ENCODE assay signal across 18 cellular contexts in the genomic region with DNA sequence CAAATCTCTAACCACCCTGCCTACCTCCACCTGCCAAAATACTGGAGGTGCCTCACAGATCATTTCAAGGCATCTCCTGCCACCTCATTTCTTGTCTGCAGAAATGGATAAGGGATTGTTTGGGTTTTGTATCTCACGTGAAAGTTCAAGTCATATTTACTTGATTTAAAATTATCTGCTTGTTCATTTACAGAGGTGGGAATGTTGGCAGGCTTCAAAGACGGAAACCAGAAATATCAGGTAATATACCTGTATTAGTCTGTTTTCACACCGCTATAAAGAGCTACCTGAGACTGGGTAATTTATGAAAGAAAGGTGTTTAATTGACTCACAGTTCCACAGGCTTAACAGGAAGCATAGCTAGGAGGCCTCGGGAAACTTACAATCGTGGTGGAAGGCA.
DNase-seq lines count a peak whose midpoint lies in the region; ATAC-seq and TF ChIP-seq lines count a peak whose summit lies in the region.
"Had no signal": no experiment of that assay in that cellular context is flagged by ENCODE, and none has a peak within 500 bp of the region (broad histone marks: within the 10 kb centered on the region; RNA-seq: fewer than 3 reads in every experiment).

No MANE protein-coding gene starts in this region.

- no peaks in the 10 kb centered on the region for H3K36me3 ChIP-seq in GM23338 (ENCODE audit: insufficient read depth)
- H3K36me3 ChIP-seq in smooth muscle cell (ENCODE audit: low read depth): no peaks in the 10 kb centered on the region
- H3K36me3 ChIP-seq: BE2C, BLaER1 had no signal

- WGBS in smooth muscle cell (ENCODE audit: low lambda C conversion rate): 83% methylated on average over 5 of the region's 5 CpGs

- peaks cover 4% of the 10 kb centered on the region for H3K9me2 ChIP-seq in GM23338 (ENCODE audit: insufficient read depth)

- H4K20me1 ChIP-seq in GM23338 (replicated peaks; ENCODE audit: insufficient read depth) (no peaks in the 10 kb centered on the region), smooth muscle cell (ENCODE audit: low read depth) (no peaks in the 10 kb centered on the region)
- H4K20me1 ChIP-seq: BLaER1 had no signal

- no peak overlapping the region for H3K9ac ChIP-seq in smooth muscle cell (ENCODE audit: low read depth)
- H3K9ac ChIP-seq: BLaER1 had no signal

- H3K4me2 ChIP-seq in GM23338 (no peak overlapping the region), smooth muscle cell (no peak overlapping the region)
- H3K4me2 ChIP-seq: BLaER1 had no signal

- H3K9me3 Mint-ChIP-seq in GM23338: no peaks in the 10 kb centered on the region
- H3K9me3 Mint-ChIP-seq in neural crest cell: peaks cover 6% of the 10 kb centered on the region
- H3K9me3 Mint-ChIP-seq: CD4-positive, alpha-beta memory T cell; CD4-positive, CD25-positive, alpha-beta regulatory T cell; CD8-positive, alpha-beta memory T cell had no signal

- H3K27me3 ChIP-seq in GM23338 (ENCODE audit: insufficient read depth) (no peaks in the 10 kb centered on the region), smooth muscle cell (ENCODE audit: low read depth) (no peaks in the 10 kb centered on the region)
- H3K27me3 ChIP-seq: BE2C, BLaER1 had no signal

- H3K4me1 ChIP-seq in GM23338 (ENCODE audit: insufficient read depth) (0 out of 2 replicates have a peak, but pooled peaks cover 2% of the 10 kb centered on the region), smooth muscle cell (ENCODE audit: low read depth) (no peaks in the 10 kb centered on the region)
- H3K4me1 ChIP-seq: BE2C, BLaER1 had no signal

- DNase-seq in GM23338 (ENCODE audit: low spot score): no peak
- DNase-seq in neural crest cell (ENCODE audit: low read depth, low spot score): no peak
- no peak for DNase-seq in smooth muscle cell (lab: John Stamatoyannopoulos, UW; ENCODE audit: unreplicated experiment)
- no peak for DNase-seq in DMS114 treated with DMSO at 0.1 percent for 48 hours (lab: John Stamatoyannopoulos, UW; ENCODE audit: unreplicated experiment)
- DNase-seq: 8988T; ACHN; BE2C; C1 segment of cervical spinal cord; CD4-positive, alpha-beta memory T cell; CD4-positive, CD25-positive, alpha-beta regulatory T cell; CD8-positive, alpha-beta memory T cell; COR-L47; DMS 273 treated with DMSO at 0.1 percent for 48 hours; DMS79 treated with DMSO at 0.1 percent for 48 hours; GF-D8 had no signal

- TF ChIP-seq CTCF in GM23338 (conservative IDR thresholded peaks at IDR 0.05; ENCODE audit: low read depth in 2 of 2) (no peak), VCaP (conservative IDR thresholded peaks at IDR 0.05) (no peak), neural crest cell (conservative IDR thresholded peaks at IDR 0.05) (no peak), smooth muscle cell (IDR thresholded peaks at IDR 0.05; ENCODE audit: borderline replicate concordance, insufficient read depth, poor library complexity, severe bottlenecking) (no peak)

- H3K27ac ChIP-seq in GM23338 (ENCODE audit: low read depth) (no peak overlapping the region), VCaP (peak overlapping the region; percentile 73), smooth muscle cell (ENCODE audit: low read depth) (no peak overlapping the region)
- H3K27ac ChIP-seq: BLaER1 had no signal

- no peak for ATAC-seq in GM23338

- peaks cover 3% of the 10 kb centered on the region for H3K27me3 Mint-ChIP-seq in GM23338 (ENCODE audit: insufficient read depth, low read depth, poor library complexity)
- H3K27me3 Mint-ChIP-seq in neural crest cell (ENCODE audit: low read depth): no peaks in the 10 kb centered on the region
- H3K27me3 Mint-ChIP-seq: CD4-positive, alpha-beta memory T cell; CD4-positive, CD25-positive, alpha-beta regulatory T cell had no signal

- no peaks in the 10 kb centered on the region for H3K79me2 ChIP-seq in GM23338 (replicated peaks; ENCODE audit: insufficient read depth)
- no peaks in the 10 kb centered on the region for H3K79me2 ChIP-seq in smooth muscle cell (ENCODE audit: low read depth)

- H3K36me3 Mint-ChIP-seq in GM23338 (ENCODE audit: low read depth): no peaks in the 10 kb centered on the region
- H3K36me3 Mint-ChIP-seq in neural crest cell (ENCODE audit: low read depth): peaks cover 5% of the 10 kb centered on the region
- H3K36me3 Mint-ChIP-seq: CD14-positive monocyte; CD4-positive, alpha-beta memory T cell; CD4-positive, CD25-positive, alpha-beta regulatory T cell had no signal

- H2AFZ ChIP-seq in GM23338 (peak overlapping the region; percentile 49; the same call in 1 of the 2 replicates), smooth muscle cell (ENCODE audit: low read depth) (no peak overlapping the region)

- no peaks in the 10 kb centered on the region for H3K9me3 ChIP-seq in smooth muscle cell (replicated peaks; ENCODE audit: low read depth)
- H3K9me3 ChIP-seq: BE2C, BLaER1 had no signal

- H3F3A ChIP-seq in GM23338 (replicated peaks; ENCODE audit: low read depth): no peaks in the 10 kb centered on the region
- H3F3A ChIP-seq in smooth muscle cell (ENCODE audit: low read depth): no peaks in the 10 kb centered on the region

- H3K4me3 Mint-ChIP-seq in GM23338: no peak overlapping the region
- H3K4me3 Mint-ChIP-seq in neural crest cell: no peak overlapping the region
- H3K4me3 Mint-ChIP-seq: CD14-positive monocyte; CD4-positive, alpha-beta memory T cell; CD4-positive, CD25-positive, alpha-beta regulatory T cell; CD8-positive, alpha-beta memory T cell had no signal

- no peak overlapping the region for H3K4me3 ChIP-seq in GM23338
- no peak overlapping the region for H3K4me3 ChIP-seq in smooth muscle cell
- H3K4me3 ChIP-seq: BLaER1 had no signal

- no peaks in the 10 kb centered on the region for H3K4me1 Mint-ChIP-seq in GM23338
- H3K4me1 Mint-ChIP-seq in neural crest cell: no peaks in the 10 kb centered on the region
- H3K4me1 Mint-ChIP-seq: CD14-positive monocyte; CD4-positive, alpha-beta memory T cell; CD4-positive, CD25-positive, alpha-beta regulatory T cell; CD8-positive, alpha-beta memory T cell had no signal

- H3K27ac Mint-ChIP-seq in GM23338 (peak overlapping the region; percentile 16; the same call in 1 of the 2 replicates), neural crest cell (ENCODE audit: unreplicated experiment) (peak overlapping the region; percentile 20)
- H3K27ac Mint-ChIP-seq: CD14-positive monocyte; CD4-positive, alpha-beta memory T cell; CD4-positive, CD25-positive, alpha-beta regulatory T cell; CD8-positive, alpha-beta memory T cell had no signal

TF ChIP-seq in GM23338, 12 proteins besides CTCF, POLR2A, EP300 and RAD21:
- TF ChIP-seq ZNF114 (CRISPR knock-in tag; IDR thresholded peaks at IDR 0.05) (no peak), EZH2 (IDR thresholded peaks at IDR 0.05; ENCODE audit: low read depth, unreplicated experiment) (no peak), NANOG (IDR thresholded peaks at IDR 0.05; ENCODE audit: borderline replicate concordance) (no peak), EZH2phosphoT487 (IDR thresholded peaks at IDR 0.05; ENCODE audit: unreplicated experiment) (no peak), STAT1 (IDR thresholded peaks at IDR 0.05; ENCODE audit: unreplicated experiment) (no peak), POLR2AphosphoS5 (IDR thresholded peaks at IDR 0.05; ENCODE audit: low read depth) (no peak)
